9 cellular contexts compared by ENCODE assay signal in the genomic region with DNA sequence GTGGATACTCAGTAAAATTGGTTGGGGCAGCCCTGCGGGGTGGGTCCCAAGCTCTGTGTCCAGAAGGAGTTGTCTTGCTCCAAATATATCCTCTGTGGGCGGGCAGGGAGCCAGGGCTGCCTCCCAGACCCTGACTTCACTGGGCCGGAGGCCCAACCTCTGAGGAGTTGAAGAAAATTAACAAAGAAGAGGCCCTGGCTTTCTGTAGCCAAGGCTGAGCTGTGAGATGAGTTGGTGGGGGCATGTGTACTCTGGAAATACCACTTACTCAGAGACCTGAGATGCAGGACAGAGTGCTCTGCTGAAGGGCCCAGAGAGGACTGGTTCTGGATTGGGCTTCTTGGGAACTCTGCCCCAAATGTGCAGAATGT.
DNase-seq lines count a peak whose midpoint lies in the region; ATAC-seq and TF ChIP-seq lines count a peak whose summit lies in the region.
"Had no signal": no experiment of that assay in that cellular context is flagged by ENCODE, and none has a peak within 500 bp of the region (broad histone marks: within the 10 kb centered on the region; RNA-seq: fewer than 3 reads in every experiment).

No MANE protein-coding gene starts in this region.

- ATAC-seq in mucosa of descending colon, result no peak
- ATAC-seq in HG02763 (IDR thresholded peaks at IDR 0.05; ENCODE audit: unreplicated experiment), result no peak
- no peak for ATAC-seq in HG02884 (IDR thresholded peaks at IDR 0.05; ENCODE audit: unreplicated experiment)

- H3K4me1 ChIP-seq in mucosa of descending colon (ENCODE audit: low read depth), result peaks cover 26% of the 10 kb centered on the region

- no peak overlapping the region for H3K4me3 ChIP-seq in mucosa of descending colon
- H3K4me3 ChIP-seq: GM12878 had no signal

- CTCF ChIA-PET in HEK293T (lab: Yijun Ruan, JAX), result interaction anchor here (1.0 to 2.1 kb wide), 4 partner anchors 8 to 564 kb away, joined by 3 to 5 read pairs (median 4); no protein-coding TSS in a partner anchor

- peaks cover 4% of the 10 kb centered on the region for H3K9me3 Mint-ChIP-seq in nephron progenitor cell

- peaks cover 6% of the 10 kb centered on the region for H3K36me3 Mint-ChIP-seq in nephron progenitor cell (ENCODE audit: low read depth)

- no peaks in the 10 kb centered on the region for H3K36me3 ChIP-seq in mucosa of descending colon (ENCODE audit: low read depth)

- peaks cover 71% of the 10 kb centered on the region for H3K4me1 Mint-ChIP-seq in nephron progenitor cell

- H3K4me3 Mint-ChIP-seq in nephron progenitor cell, result no peak overlapping the region

- in situ Hi-C loops in ACHN (cut with HindIII; ENCODE audit: low pct_ligation_motif_present, low pct_unique_long_range_greater_than_20kb, low sequenced_read_pairs), result no loop called here

- POLR2A ChIA-PET in HEK293T (lab: Yijun Ruan, JAX), result interaction anchor here (1.0 to 1.2 kb wide), 4 partner anchors 12 to 549 kb away, joined by 3 to 4 read pairs (median 4); no protein-coding TSS in a partner anchor

- H3K9me3 ChIP-seq in mucosa of descending colon, result no peaks in the 10 kb centered on the region

- TF ChIP-seq CTCF in mucosa of descending colon (IDR thresholded peaks at IDR 0.05) (no peak), nephron progenitor cell (IDR thresholded peaks at IDR 0.05) (no peak)

- DNase-seq in ACHN, result peak; percentile 78
- DNase-seq in M059J (ENCODE audit: low read depth), result peak; percentile 92
- DNase-seq in dermis blood vessel endothelial cell, result peak; percentile 52
- DNase-seq in mucosa of descending colon, result peak; percentile 73 to 86 (median 74)
- no peak for DNase-seq in nephron progenitor cell
- no peak for DNase-seq in HEK293T (ENCODE audit: extremely low spot score)

- intact Hi-C loops in mucosa of descending colon (cut with DNase I, micrococcal nuclease), result no loop called here

- H3K27ac Mint-ChIP-seq in nephron progenitor cell, result no peak overlapping the region

- peaks cover 5% of the 10 kb centered on the region for H3K27me3 Mint-ChIP-seq in nephron progenitor cell (ENCODE audit: low read depth, poor library complexity)

TF ChIP-seq in HEK293T, 16 proteins besides CTCF, POLR2A, EP300 and RAD21:
- TF ChIP-seq SUZ12 (IDR thresholded peaks at IDR 0.05), result no peak
- TF ChIP-seq ZNF384 (IDR thresholded peaks at IDR 0.05), result no peak
- no peak for TF ChIP-seq ELF4 (IDR thresholded peaks at IDR 0.05)
- no peak for TF ChIP-seq FOXK2 (IDR thresholded peaks at IDR 0.05)

Comparison
In these comparisons a context has a peak if more than half of its experiments do, and no peak if none do; other contexts are left out.
1. DNase-seq: peak in ACHN (single experiment), M059J (single experiment), dermis blood vessel endothelial cell (single experiment) and mucosa of descending colon (3 of 3); none in nephron progenitor cell (single experiment) and HEK293T (single experiment).